Comparison of ENCODE assay signal across 10 cellular contexts in genomic region chr21:44082648-44083436, GRCh38. TPM values are rescaled to one million over a fixed set of nuclear protein-coding genes. Genes with fewer than 3 reads are reported as not detected.
DNase-seq lines count a peak whose midpoint lies in the region; ATAC-seq and FAIRE-seq lines count a peak whose summit lies in the region.
"Had no signal": no experiment of that assay in that cellular context is flagged by ENCODE, and none has a peak within 500 bp of the region (broad histone marks: within the 10 kb centered on the region; RNA-seq: fewer than 3 reads in every experiment).

No MANE protein-coding gene starts in this region.

- H3K9me3 Mint-ChIP-seq in natural killer cell treated with Interleukin-12 subunit alpha and Interleukin-12 subunit beta and Interleukin-15 and Interleukin-18, amount 100 ng/mL, for 72 hours, result no peaks in the 10 kb centered on the region

- DNase-seq in stimulated activated CD4-positive, alpha-beta T cell treated with anti-CD3 and anti-CD28 coated beads, Interleukin-15, amount 100 ng/mL, for 24 hours, result peak; percentile 37
- no peak for DNase-seq in stimulated activated CD4-positive, alpha-beta T cell treated with anti-CD3 and anti-CD28 coated beads, Interleukin-4, amount 100 ng/mL, for 4 hours
- peak; percentile 19 for DNase-seq in dermis blood vessel endothelial cell
- peak; percentile 66 for DNase-seq in natural killer cell treated with Interleukin-12 subunit alpha and Interleukin-12 subunit beta and Interleukin-15 and Interleukin-18, amount 100 ng/mL, for 72 hours (ENCODE audit: low spot score)
- no peak for DNase-seq in NCI-H526 treated with DMSO at 0.1 percent for 48 hours (lab: John Stamatoyannopoulos, UW)
- DNase-seq in NCI-H345 (lab: John Stamatoyannopoulos, UW), result no peak
- DNase-seq in urothelium cell line (ENCODE audit: low spot score), result no peak
- DNase-seq: NCI-H524 treated with DMSO at 0.1 percent for 48 hours; stimulated activated CD4-positive, alpha-beta T cell treated with anti-CD3 and anti-CD28 coated beads, Interleukin-12 subunit alpha, Interleukin-12 subunit beta, amount 100 ng/mL, for 4 hours had no signal

- H3K27ac Mint-ChIP-seq in natural killer cell treated with Interleukin-12 subunit alpha and Interleukin-12 subunit beta and Interleukin-15 and Interleukin-18, amount 100 ng/mL, for 72 hours, result peak overlapping the region; percentile 94 to 95

- no peaks in the 10 kb centered on the region for H3K27me3 Mint-ChIP-seq in natural killer cell treated with Interleukin-12 subunit alpha and Interleukin-12 subunit beta and Interleukin-15 and Interleukin-18, amount 100 ng/mL, for 72 hours

- peak; percentile 41 to 54 for ATAC-seq in natural killer cell treated with Interleukin-12 subunit alpha and Interleukin-12 subunit beta and Interleukin-15 and Interleukin-18, amount 100 ng/mL, for 72 hours
- no peak for ATAC-seq in HG03108 (IDR thresholded peaks at IDR 0.05; ENCODE audit: unreplicated experiment)

- peaks cover 37% of the 10 kb centered on the region for H3K36me3 Mint-ChIP-seq in natural killer cell treated with Interleukin-12 subunit alpha and Interleukin-12 subunit beta and Interleukin-15 and Interleukin-18, amount 100 ng/mL, for 72 hours

- peaks cover 79 to 89% of the 10 kb centered on the region in 2 donors for H3K4me1 Mint-ChIP-seq in natural killer cell treated with Interleukin-12 subunit alpha and Interleukin-12 subunit beta and Interleukin-15 and Interleukin-18, amount 100 ng/mL, for 72 hours (ENCODE audit: low read depth in 2 of 2)

- peak overlapping the region; percentile 88 for H3K4me3 Mint-ChIP-seq in natural killer cell treated with Interleukin-12 subunit alpha and Interleukin-12 subunit beta and Interleukin-15 and Interleukin-18, amount 100 ng/mL, for 72 hours

- no peak for FAIRE-seq in urothelium cell line (lab: Jason Lieb, UNC)

RNA-seq across cellular contexts. Expression of gene PWP2, which starts 24.4 kb away (rescaled TPM):
- 8.2 and 39.1 TPM in 2 replicates for total RNA-seq in dermis blood vessel endothelial cell
- total RNA-seq in natural killer cell treated with Interleukin-12 subunit alpha and Interleukin-12 subunit beta and Interleukin-15 and Interleukin-18, amount 100 ng/mL, for 72 hours, result 10 to 100 TPM; 31.4 to 69.6 TPM

RNA-seq across cellular contexts. Expression of gene GATD3, which starts 50.6 kb away (rescaled TPM):
- total RNA-seq in dermis blood vessel endothelial cell, result 6.0 and 58.4 TPM in 2 replicates
- 10 to 100 TPM; 15.9 to 40.4 TPM for total RNA-seq in natural killer cell treated with Interleukin-12 subunit alpha and Interleukin-12 subunit beta and Interleukin-15 and Interleukin-18, amount 100 ng/mL, for 72 hours

Comparison
In these comparisons a context has a peak if more than half of its experiments do, and no peak if none do; other contexts are left out.
1. DNase-seq: peak in stimulated activated CD4-positive, alpha-beta T cell treated with anti-CD3 and anti-CD28 coated beads, Interleukin-15, amount 100 ng/mL, for 24 hours (single experiment), dermis blood vessel endothelial cell (single experiment) and natural killer cell treated with Interleukin-12 subunit alpha and Interleukin-12 subunit beta and Interleukin-15 and Interleukin-18, amount 100 ng/mL, for 72 hours (single experiment); none in stimulated activated CD4-positive, alpha-beta T cell treated with anti-CD3 and anti-CD28 coated beads, Interleukin-4, amount 100 ng/mL, for 4 hours (0 of 2), NCI-H526 treated with DMSO at 0.1 percent for 48 hours (single experiment), NCI-H345 (single experiment) and urothelium cell line (single experiment).